ENCODE assay signal across 8 cellular contexts in genomic region chr3:72310028-72310987, GRCh38.
DNase-seq lines count a peak whose midpoint lies in the region; ATAC-seq and TF ChIP-seq lines count a peak whose summit lies in the region.

No MANE protein-coding gene starts in this region.

- intact Hi-C loops in dendritic cell treated with granulocyte-macrophage colony-stimulating factor and Interleukin-4, amounts not matched to agents 40 ng/mL and 50 ng/mL, for 4 days (cut with micrococcal nuclease), result loop anchor here (10.0 kb wide), 1 partner anchor 56 kb away; no protein-coding TSS in a partner anchor

- peaks cover 22% of the 10 kb centered on the region for H3K27me3 Mint-ChIP-seq in dendritic cell treated with granulocyte-macrophage colony-stimulating factor and Interleukin-4, amounts not matched to agents 40 ng/mL and 50 ng/mL, for 4 days
- no peaks in the 10 kb centered on the region for H3K27me3 Mint-ChIP-seq in natural killer cell treated with Interleukin-12 subunit alpha and Interleukin-12 subunit beta and Interleukin-15 and Interleukin-18, amount 100 ng/mL, for 72 hours

- peak; percentile 92 for ATAC-seq in HG03520 (IDR thresholded peaks at IDR 0.05; ENCODE audit: unreplicated experiment)
- peak; percentile 64 to 75 for ATAC-seq in natural killer cell treated with Interleukin-12 subunit alpha and Interleukin-12 subunit beta and Interleukin-15 and Interleukin-18, amount 100 ng/mL, for 72 hours

- H3K9me3 Mint-ChIP-seq in dendritic cell treated with granulocyte-macrophage colony-stimulating factor and Interleukin-4, amounts not matched to agents 40 ng/mL and 50 ng/mL, for 4 days, result no peaks in the 10 kb centered on the region
- H3K9me3 Mint-ChIP-seq in natural killer cell treated with Interleukin-12 subunit alpha and Interleukin-12 subunit beta and Interleukin-15 and Interleukin-18, amount 100 ng/mL, for 72 hours, result no peaks in the 10 kb centered on the region

- peak overlapping the region; percentile 78 for H3K27ac Mint-ChIP-seq in dendritic cell treated with granulocyte-macrophage colony-stimulating factor and Interleukin-4, amounts not matched to agents 40 ng/mL and 50 ng/mL, for 4 days
- H3K27ac Mint-ChIP-seq in natural killer cell treated with Interleukin-12 subunit alpha and Interleukin-12 subunit beta and Interleukin-15 and Interleukin-18, amount 100 ng/mL, for 72 hours, result peak overlapping the region; percentile 78 to 93

- H3K4me1 Mint-ChIP-seq in dendritic cell treated with granulocyte-macrophage colony-stimulating factor and Interleukin-4, amounts not matched to agents 40 ng/mL and 50 ng/mL, for 4 days (ENCODE audit: low read depth), result peaks cover 29% of the 10 kb centered on the region
- H3K4me1 Mint-ChIP-seq in natural killer cell treated with Interleukin-12 subunit alpha and Interleukin-12 subunit beta and Interleukin-15 and Interleukin-18, amount 100 ng/mL, for 72 hours (ENCODE audit: low read depth in 2 of 2), result peaks cover 6 to 17% of the 10 kb centered on the region in 2 donors

- TF ChIP-seq CTCF in GM10266 (IDR thresholded peaks at IDR 0.05; ENCODE audit: control insufficient read depth, insufficient read depth, low read depth, missing control alignments) (no peak), GM20000 (IDR thresholded peaks at IDR 0.05; ENCODE audit: extremely low read depth, missing control alignments) (no peak)

- DNase-seq in GM10266 (ENCODE audit: extremely low spot score) (peak; percentile 73), GM20000 (ENCODE audit: low spot score) (peak; percentile 82), RPMI7951 (ENCODE audit: low read depth) (peak; percentile 94), middle frontal gyrus (ENCODE audit: extremely low spot score, low spot score) (no peak), NCI-H446 (lab: John Stamatoyannopoulos, UW) (no peak)
- no peak for DNase-seq in natural killer cell treated with Interleukin-12 subunit alpha and Interleukin-12 subunit beta and Interleukin-15 and Interleukin-18, amount 100 ng/mL, for 72 hours (ENCODE audit: low spot score)

- H3K36me3 Mint-ChIP-seq in dendritic cell treated with granulocyte-macrophage colony-stimulating factor and Interleukin-4, amounts not matched to agents 40 ng/mL and 50 ng/mL, for 4 days (ENCODE audit: low read depth), result no peaks in the 10 kb centered on the region
- H3K36me3 Mint-ChIP-seq in natural killer cell treated with Interleukin-12 subunit alpha and Interleukin-12 subunit beta and Interleukin-15 and Interleukin-18, amount 100 ng/mL, for 72 hours, result no peaks in the 10 kb centered on the region

- H3K4me3 Mint-ChIP-seq in dendritic cell treated with granulocyte-macrophage colony-stimulating factor and Interleukin-4, amounts not matched to agents 40 ng/mL and 50 ng/mL, for 4 days, result peak overlapping the region; percentile 42
- H3K4me3 Mint-ChIP-seq in natural killer cell treated with Interleukin-12 subunit alpha and Interleukin-12 subunit beta and Interleukin-15 and Interleukin-18, amount 100 ng/mL, for 72 hours, result peak overlapping the region; percentile 67

Comparison
In these comparisons a context has a peak if more than half of its experiments do, and no peak if none do; other contexts are left out.
1. DNase-seq: peak in GM10266 (single experiment), GM20000 (single experiment) and RPMI7951 (single experiment); none in natural killer cell treated with Interleukin-12 subunit alpha and Interleukin-12 subunit beta and Interleukin-15 and Interleukin-18, amount 100 ng/mL, for 72 hours (single experiment), middle frontal gyrus (single experiment) and NCI-H446 (0 of 2).